In genomic region chr12:6964605-6965025, GRCh38 we compare ENCODE assay signal across 9 cellular contexts. TPM values are rescaled to one million over a fixed set of nuclear protein-coding genes. Genes with fewer than 3 reads are reported as not detected.
DNase-seq lines count a peak whose midpoint lies in the region; ATAC-seq and TF ChIP-seq lines count a peak whose summit lies in the region.
"Had no signal": no experiment of that assay in that cellular context is flagged by ENCODE, and none has a peak within 500 bp of the region (broad histone marks: within the 10 kb centered on the region; RNA-seq: fewer than 3 reads in every experiment).

No MANE protein-coding gene starts in this region.

- H3K27ac ChIP-seq in CD4-positive, alpha-beta memory T cell (ENCODE audit: low read depth, low read length): peak overlapping the region; percentile 53

- no peaks in the 10 kb centered on the region for H3K9me3 ChIP-seq in CD4-positive, alpha-beta memory T cell (ENCODE audit: control insufficient read depth in 1 of 2, low read length in 2 of 2)
- H3K9me3 ChIP-seq in NT2/D1 (ENCODE audit: insufficient read depth, low read length): no peaks in the 10 kb centered on the region

- H3K4me3 Mint-ChIP-seq in CD4-positive, alpha-beta memory T cell: peak overlapping the region in 1 of 8 donors; percentile 39
- no peak overlapping the region for H3K4me3 Mint-ChIP-seq in effector memory CD8-positive, alpha-beta T cell
- no peak overlapping the region for H3K4me3 Mint-ChIP-seq in osteocyte (ENCODE audit: unreplicated experiment)

- DNase-seq in CD4-positive, alpha-beta memory T cell: no peak
- no peak for DNase-seq in NT2/D1 (ENCODE audit: low read depth, low spot score)
- DNase-seq in effector memory CD8-positive, alpha-beta T cell: no peak
- no peak for DNase-seq in osteocyte (ENCODE audit: extremely low spot score, unreplicated experiment)
- no peak for DNase-seq in sciatic nerve (ENCODE audit: low spot score)
- DNase-seq in foreskin fibroblast: no peak
- DNase-seq in middle frontal gyrus (ENCODE audit: extremely low spot score, low spot score): no peak
- DNase-seq in activated CD4-positive, CD25-positive, alpha-beta regulatory T cell treated with anti-CD3 and anti-CD28 coated beads, Interleukin-2, amount 50 U/mL, for 72 hours: no peak

- CTCF ChIA-PET in CD4-positive, alpha-beta memory T cell (lab: Charles Lee; ENCODE audit: partially characterized antibody): interaction anchor here (0.7 to 13.5 kb wide), 19 partner anchors 10 to 267 kb away, joined by 3 to 774 read pairs (median 4); partner anchors contain the start of genes C12orf57, C1RL, PTPN6 and RNU7-1

- H3K4me1 ChIP-seq in CD4-positive, alpha-beta memory T cell (ENCODE audit: insufficient read depth, low read length): peaks cover 68% of the 10 kb centered on the region
- peaks cover 55% of the 10 kb centered on the region for H3K4me1 ChIP-seq in NT2/D1 (ENCODE audit: insufficient read depth, insufficient read length)

- intact Hi-C loops in CD4-positive, alpha-beta memory T cell (cut with micrococcal nuclease): loop anchor here (1.0 kb wide), 3 partner anchors 20 to 95 kb away; partner anchors contain the start of gene C12orf57
- intact Hi-C loops in sciatic nerve (cut with DNase I): loop anchor here (10.0 kb wide), 1 partner anchor 150 kb away; no protein-coding TSS in a partner anchor

- peaks cover 32 to 50% of the 10 kb centered on the region in 2 donors for H3K36me3 Mint-ChIP-seq in CD4-positive, alpha-beta memory T cell
- H3K36me3 Mint-ChIP-seq in effector memory CD8-positive, alpha-beta T cell (ENCODE audit: insufficient read depth): peaks cover 56% of the 10 kb centered on the region
- H3K36me3 Mint-ChIP-seq in osteocyte (ENCODE audit: unreplicated experiment): peaks cover 21% of the 10 kb centered on the region

- peaks cover 32 to 63% (median 46%) of the 10 kb centered on the region in 4 donors for H3K4me1 Mint-ChIP-seq in CD4-positive, alpha-beta memory T cell
- H3K4me1 Mint-ChIP-seq in effector memory CD8-positive, alpha-beta T cell (ENCODE audit: low read depth in 2 of 2): peaks cover 41 to 42% of the 10 kb centered on the region in 2 donors
- H3K4me1 Mint-ChIP-seq in osteocyte (ENCODE audit: unreplicated experiment): peaks cover 24% of the 10 kb centered on the region

- H3K9me3 Mint-ChIP-seq in CD4-positive, alpha-beta memory T cell: no peaks in the 10 kb centered on the region
- H3K9me3 Mint-ChIP-seq in effector memory CD8-positive, alpha-beta T cell: no peaks in the 10 kb centered on the region
- H3K9me3 Mint-ChIP-seq in osteocyte (ENCODE audit: unreplicated experiment): no peaks in the 10 kb centered on the region

- TF ChIP-seq CTCF in osteocyte (IDR thresholded peaks at IDR 0.05): no peak
- TF ChIP-seq CTCF in foreskin fibroblast (IDR thresholded peaks at IDR 0.05; ENCODE audit: low read depth, low read length): no peak

- H3K27me3 Mint-ChIP-seq in CD4-positive, alpha-beta memory T cell: no peaks in the 10 kb centered on the region
- no peaks in the 10 kb centered on the region for H3K27me3 Mint-ChIP-seq in effector memory CD8-positive, alpha-beta T cell
- no peaks in the 10 kb centered on the region for H3K27me3 Mint-ChIP-seq in osteocyte (ENCODE audit: unreplicated experiment)

- H3K36me3 ChIP-seq in CD4-positive, alpha-beta memory T cell (ENCODE audit: insufficient read depth, low read length): peaks cover 47% of the 10 kb centered on the region
- peaks cover 63% of the 10 kb centered on the region for H3K36me3 ChIP-seq in NT2/D1 (ENCODE audit: insufficient read depth, insufficient read length, low read length)

- peak overlapping the region; percentile 50 for H3K9ac ChIP-seq in NT2/D1 (ENCODE audit: insufficient read length, low read depth)

- H3K27me3 ChIP-seq in CD4-positive, alpha-beta memory T cell (ENCODE audit: insufficient read depth, low read length): no peaks in the 10 kb centered on the region
- H3K27me3 ChIP-seq in NT2/D1 (ENCODE audit: insufficient read depth, insufficient read length): no peaks in the 10 kb centered on the region

- ATAC-seq in effector memory CD8-positive, alpha-beta T cell (replicated peaks): no peak
- no peak for ATAC-seq in sciatic nerve

- no peak overlapping the region for H3K4me3 ChIP-seq in CD4-positive, alpha-beta memory T cell (ENCODE audit: low read length in 2 of 2)
- H3K4me3 ChIP-seq in NT2/D1 (ENCODE audit: insufficient read length, low read depth) (no peak overlapping the region), foreskin fibroblast (ENCODE audit: low read depth in 1 of 2, low read length in 2 of 2) (no peak overlapping the region)

- POLR2A ChIA-PET in CD4-positive, alpha-beta memory T cell (lab: Charles Lee; ENCODE audit: partially characterized antibody): interaction anchor here (0.8 to 13.5 kb wide), 11 partner anchors 18 to 143 kb away, joined by 3 to 1807 read pairs (median 8); partner anchors contain the start of genes ATN1, C12orf57, ENO2 and LPCAT3

- H3K27ac Mint-ChIP-seq in CD4-positive, alpha-beta memory T cell: peak overlapping the region; percentile 88 to 94 (median 93)
- peak overlapping the region; percentile 85 to 92 for H3K27ac Mint-ChIP-seq in effector memory CD8-positive, alpha-beta T cell
- H3K27ac Mint-ChIP-seq in osteocyte (ENCODE audit: unreplicated experiment): peak overlapping the region; percentile 78

RNA-seq across cellular contexts. Expression of gene PHB2, which starts 5.8 kb away (rescaled TPM):
- total RNA-seq in CD4-positive, alpha-beta memory T cell: 100 to 1,000 TPM; 142 to 148 TPM
- polyA plus RNA-seq in CD4-positive, alpha-beta memory T cell: 100 to 1,000 TPM; 102 to 114 TPM
- total RNA-seq in osteocyte (202 and 205 TPM in 2 replicates), sciatic nerve (112 TPM)

RNA-seq across cellular contexts. Expression of gene EMG1, which starts 6.1 kb away (rescaled TPM):
- total RNA-seq in CD4-positive, alpha-beta memory T cell: 10 to 100 TPM; 68.6 to 70.8 TPM
- polyA plus RNA-seq in CD4-positive, alpha-beta memory T cell: 10 to 100 TPM; 68.8 to 69.8 TPM
- total RNA-seq in osteocyte (29.5 and 29.8 TPM in 2 replicates), sciatic nerve (42.9 TPM)

RNA-seq across cellular contexts. Expression of gene PTPN6, which starts 13.5 kb away (rescaled TPM):
- 100 to 1,000 TPM; 189 to 199 TPM for total RNA-seq in CD4-positive, alpha-beta memory T cell
- 100 to 1,000 TPM; 126 to 325 TPM for polyA plus RNA-seq in CD4-positive, alpha-beta memory T cell
- 0.29 and 0.94 TPM in 2 replicates for total RNA-seq in osteocyte
- total RNA-seq in sciatic nerve: 35.0 TPM
- total RNA-seq: fibroblast of villous mesenchyme had no signal

RNA-seq across cellular contexts. Expression of gene C12orf57, which starts 20.8 kb away (rescaled TPM):
- total RNA-seq in CD4-positive, alpha-beta memory T cell: 100 to 1,000 TPM; 423 to 425 TPM
- polyA plus RNA-seq in CD4-positive, alpha-beta memory T cell: 100 to 1,000 TPM; 155 to 244 TPM
- 287 and 309 TPM in 2 replicates for total RNA-seq in osteocyte
- 177 TPM for total RNA-seq in sciatic nerve

RNA-seq across cellular contexts. Expression of gene RNU7-1, which starts 21.0 kb away (rescaled TPM):
- total RNA-seq in CD4-positive, alpha-beta memory T cell: not detected
- polyA plus RNA-seq in CD4-positive, alpha-beta memory T cell: not detected
- not detected in 2 replicates for total RNA-seq in osteocyte
- not detected for total RNA-seq in sciatic nerve
- total RNA-seq: fibroblast of villous mesenchyme had no signal

Comparison
In these comparisons a context has a peak if more than half of its experiments do, and no peak if none do; other contexts are left out.
1. RNA of gene PTPN6, which starts 13.5 kb away (total RNA-seq): 189 to 199 TPM in CD4-positive, alpha-beta memory T cell and 35.0 TPM in sciatic nerve (single experiment); 0.29 to 0.94 TPM in osteocyte; every median in the first group is over 10 times any median in the second.
2. Peak in every context shown above with its lines, with median percentiles within 50 percentile points of each other: H3K27ac Mint-ChIP-seq.